20 cellular contexts compared by ENCODE assay signal in genomic region chrX:42149786-42150185, GRCh38.
DNase-seq lines count a peak whose midpoint lies in the region; ATAC-seq and TF ChIP-seq lines count a peak whose summit lies in the region.
"Had no signal": no experiment of that assay in that cellular context is flagged by ENCODE, and none has a peak within 500 bp of the region (broad histone marks: within the 10 kb centered on the region; RNA-seq: fewer than 3 reads in every experiment).

No MANE protein-coding gene starts in this region.

- no peaks in the 10 kb centered on the region for H3K9me3 Mint-ChIP-seq in glutamatergic neuron (ENCODE audit: unreplicated experiment)
- H3K9me3 Mint-ChIP-seq: activated naive CD8-positive, alpha-beta T cell treated with anti-CD3 and anti-CD28 coated beads for 36 hours; activated T-helper 2 cell treated with anti-CD3 and anti-CD28 coated beads, Interferon-gamma antibody, Interleukin-2, Interleukin-4, amounts not matched to agents 10 μg/mL and 5 μg/mL and 100 μg/mL, durations not matched to agents 14 hours and 24 hours and 36 hours; CD4-positive, CD25-positive, alpha-beta regulatory T cell had no signal

- no peaks in the 10 kb centered on the region for H3K36me3 ChIP-seq in adipocyte (ENCODE audit: control insufficient read depth, insufficient read depth, low read length, severe bottlenecking)
- H3K36me3 ChIP-seq: esophagus squamous epithelium, uterus had no signal

- peak overlapping the region; percentile 55 for H3K27ac Mint-ChIP-seq in glutamatergic neuron (ENCODE audit: unreplicated experiment)
- H3K27ac Mint-ChIP-seq: activated naive CD8-positive, alpha-beta T cell treated with anti-CD3 and anti-CD28 coated beads for 36 hours; activated T-helper 2 cell treated with anti-CD3 and anti-CD28 coated beads, Interferon-gamma antibody, Interleukin-2, Interleukin-4, amounts not matched to agents 10 μg/mL and 5 μg/mL and 100 μg/mL, durations not matched to agents 14 hours and 24 hours and 36 hours; CD4-positive, CD25-positive, alpha-beta regulatory T cell had no signal

- H3K27me3 ChIP-seq in adipocyte (replicated peaks; ENCODE audit: control insufficient read depth, insufficient read depth, low read length): peaks cover 1% of the 10 kb centered on the region
- H3K27me3 ChIP-seq: body of pancreas, esophagus squamous epithelium had no signal

- ATAC-seq in HG02763 (IDR thresholded peaks at IDR 0.05; ENCODE audit: unreplicated experiment): no peak
- ATAC-seq: body of pancreas, left lobe of liver had no signal

- peak overlapping the region; percentile 34 for H3K4me3 Mint-ChIP-seq in glutamatergic neuron (ENCODE audit: unreplicated experiment)
- H3K4me3 Mint-ChIP-seq: activated naive CD8-positive, alpha-beta T cell treated with anti-CD3 and anti-CD28 coated beads for 36 hours; CD4-positive, CD25-positive, alpha-beta regulatory T cell had no signal

- H3K4me1 ChIP-seq in adipocyte (ENCODE audit: control insufficient read depth, insufficient read depth, low read length): no peaks in the 10 kb centered on the region
- H3K4me1 ChIP-seq: body of pancreas, esophagus squamous epithelium, uterus had no signal

- peaks cover 13% of the 10 kb centered on the region for H3K4me1 Mint-ChIP-seq in glutamatergic neuron (ENCODE audit: low read depth, unreplicated experiment)
- H3K4me1 Mint-ChIP-seq: activated naive CD8-positive, alpha-beta T cell treated with anti-CD3 and anti-CD28 coated beads for 36 hours had no signal

- H3K36me3 Mint-ChIP-seq in glutamatergic neuron (ENCODE audit: unreplicated experiment): no peaks in the 10 kb centered on the region
- H3K36me3 Mint-ChIP-seq: activated naive CD8-positive, alpha-beta T cell treated with anti-CD3 and anti-CD28 coated beads for 36 hours; CD4-positive, CD25-positive, alpha-beta regulatory T cell had no signal

- H3K4me3 ChIP-seq in AG10803 (ENCODE audit: low read length) (no peak overlapping the region), HFF-Myc (replicated peaks; ENCODE audit: low read depth, low read length) (no peak overlapping the region), adipocyte (ENCODE audit: low read length) (no peak overlapping the region)
- H3K4me3 ChIP-seq: body of pancreas, esophagus squamous epithelium, uterus had no signal

- TF ChIP-seq CTCF in AG10803 (conservative IDR thresholded peaks at IDR 0.05; ENCODE audit: low read length) (no peak), HFF-Myc (IDR thresholded peaks at IDR 0.05; ENCODE audit: low read depth, low read length, missing control alignments) (no peak), glutamatergic neuron (IDR thresholded peaks at IDR 0.05; ENCODE audit: partially characterized antibody, unreplicated experiment) (no peak)

- peak; percentile 71 for DNase-seq in AG10803 (ENCODE audit: low read depth)
- DNase-seq in HFF-Myc (ENCODE audit: extremely low read depth, low read depth): peak; percentile 12
- DNase-seq in adipocyte (ENCODE audit: low read depth): peak; percentile 40
- DNase-seq in glutamatergic neuron: no peak
- DNase-seq in T-helper 2 cell: no peak
- DNase-seq in SW480 (ENCODE audit: low spot score): no peak
- DNase-seq in LoVo (ENCODE audit: low spot score): no peak
- DNase-seq: activated CD4-positive, alpha-beta T cell treated with anti-CD3 and anti-CD28 coated beads, Interleukin-2, amount 50 U/mL, for 1 hour; activated naive CD8-positive, alpha-beta T cell treated with anti-CD3 and anti-CD28 coated beads for 36 hours; body of pancreas; CD4-positive, CD25-positive, alpha-beta regulatory T cell; esophagus squamous epithelium; H7; head of caudate nucleus; NCI-H1694 treated with DMSO at 0.1 percent for 48 hours; posterior cingulate gyrus; uterus had no signal

- no peaks in the 10 kb centered on the region for H3K9me3 ChIP-seq in adipocyte (ENCODE audit: control insufficient read depth, low read length)
- H3K9me3 ChIP-seq: body of pancreas, esophagus squamous epithelium, uterus had no signal

- no peaks in the 10 kb centered on the region for H3K27me3 Mint-ChIP-seq in glutamatergic neuron (ENCODE audit: unreplicated experiment)
- H3K27me3 Mint-ChIP-seq: activated naive CD8-positive, alpha-beta T cell treated with anti-CD3 and anti-CD28 coated beads for 36 hours; CD4-positive, CD25-positive, alpha-beta regulatory T cell had no signal

- H3K9ac ChIP-seq in adipocyte (ENCODE audit: low read length): no peak overlapping the region

Comparison
In these comparisons a context has a peak if more than half of its experiments do, and no peak if none do; other contexts are left out.
1. DNase-seq: peak in AG10803 (single experiment), HFF-Myc (single experiment) and adipocyte (single experiment); none in glutamatergic neuron (single experiment), T-helper 2 cell (0 of 5), SW480 (single experiment) and LoVo (single experiment).